In the genomic region with DNA sequence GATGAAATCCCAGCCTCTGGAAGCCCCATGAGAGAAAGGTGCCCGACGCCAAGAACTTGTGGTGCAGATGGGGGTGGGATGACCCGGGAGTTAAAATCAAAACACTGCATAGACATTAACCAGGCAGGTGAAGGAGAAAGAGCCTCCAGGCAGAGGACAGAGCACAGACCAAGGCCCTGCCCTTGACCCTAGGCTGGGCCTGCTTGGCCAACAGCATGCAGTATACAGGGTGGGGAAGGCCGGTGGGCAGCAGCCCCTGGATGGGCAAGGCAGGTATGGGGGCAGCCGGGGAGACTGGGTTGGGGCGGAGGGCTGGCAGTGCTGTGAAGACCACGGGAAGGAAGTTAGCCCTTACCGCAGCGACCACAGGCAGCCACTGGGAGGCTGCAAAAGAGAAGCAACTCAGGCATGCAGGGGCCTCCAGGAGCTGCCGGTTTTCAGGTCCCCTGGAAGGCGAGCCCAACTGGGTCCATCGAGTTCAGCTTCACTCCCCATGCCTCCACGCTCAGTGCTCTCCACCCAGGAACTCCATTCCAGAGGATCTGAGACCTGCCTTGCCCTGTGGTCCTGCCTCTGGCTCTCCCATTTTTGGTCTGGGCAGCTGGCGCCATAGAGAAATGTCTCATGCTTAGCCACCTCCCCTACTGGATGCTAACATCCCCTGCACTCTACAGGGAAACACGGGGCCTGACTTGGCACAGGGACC, we compare ENCODE assay signal across 1 cellular context.
TF ChIP-seq lines count a peak whose summit lies in the region.

No MANE protein-coding gene starts in this region.

TF ChIP-seq in WTC11, 78 proteins besides CTCF, POLR2A, EP300 and RAD21 (continued from another document):
- TF ChIP-seq ZNF532 (CRISPR knock-in tag; IDR thresholded peaks at IDR 0.05; ENCODE audit: borderline replicate concordance) (no peak), CBFB (CRISPR knock-in tag; IDR thresholded peaks at IDR 0.05; ENCODE audit: low read depth) (no peak), ZNF219 (CRISPR knock-in tag; IDR thresholded peaks at IDR 0.05; ENCODE audit: borderline replicate concordance) (no peak)
